ENCODE assay signal across 32 cellular contexts in the genomic region with DNA sequence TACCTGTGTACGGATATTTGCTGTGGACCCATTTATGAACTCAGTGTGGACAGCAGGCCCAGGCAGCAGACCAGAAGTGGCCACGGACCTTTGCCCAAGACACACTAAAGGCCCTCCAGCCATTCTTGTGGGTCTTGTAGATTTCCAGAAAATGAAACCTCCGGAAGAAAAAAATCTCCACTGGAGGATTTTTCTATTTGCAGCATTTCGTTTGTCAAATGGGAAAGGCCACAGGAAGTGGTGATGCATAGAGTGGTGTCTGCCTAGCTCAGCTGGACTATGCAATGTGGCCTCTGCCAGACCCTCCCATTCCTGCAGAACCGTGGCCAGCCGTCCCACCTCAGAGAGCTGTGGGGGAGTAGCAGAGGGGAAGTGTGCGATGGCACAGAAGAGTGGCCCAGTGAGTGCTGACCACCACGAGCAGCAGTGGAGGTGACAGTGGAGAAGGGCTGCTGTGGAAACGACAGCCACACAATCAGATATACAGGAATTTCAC. TPM values are rescaled to one million over a fixed set of nuclear protein-coding genes. Genes with fewer than 3 reads are reported as not detected.
"Had no signal": no experiment of that assay in that cellular context is flagged by ENCODE, and none has a peak within 500 bp of the region (broad histone marks: within the 10 kb centered on the region; RNA-seq: fewer than 3 reads in every experiment).

No MANE protein-coding gene starts in this region.

- ATAC-seq: esophagus mucosa; gastrocnemius medialis; left lung; naive thymus-derived CD4-positive, alpha-beta T cell; sciatic nerve; stimulated activated naive CD8-positive, alpha-beta T cell treated with anti-CD3 and anti-CD28 coated beads, Interleukin-15, amount 100 ng/mL, for 72 hours; upper lobe of right lung had no signal

- H3K9me3 ChIP-seq: colonic mucosa, gastrocnemius medialis, transverse colon, uterus had no signal

- H3K36me3 ChIP-seq: colonic mucosa, left lung, neural progenitor cell, suprapubic skin, transverse colon, upper lobe of right lung, uterus had no signal

- DNase-seq: colonic mucosa; effector CD8-positive, alpha-beta T cell; endodermal cell; foreskin fibroblast; gastrocnemius medialis; head of caudate nucleus; kidney; left lung; mammary epithelial cell; mesendoderm; midbrain; naive thymus-derived CD4-positive, alpha-beta T cell; retina; stimulated activated CD4-positive, alpha-beta T cell treated with anti-CD3 and anti-CD28 coated beads, Interleukin-12 subunit alpha, Interleukin-12 subunit beta, amount 100 ng/mL, for 4 hours; stimulated activated CD4-positive, alpha-beta T cell treated with anti-CD3 and anti-CD28 coated beads, Interleukin-1b, Interleukin-23, amount 100 ng/mL, for 48 hours; stimulated activated CD4-positive, alpha-beta T cell treated with anti-CD3 and anti-CD28 coated beads, Interleukin-4, amount 100 ng/mL, for 1 hour; stimulated activated CD8-positive, alpha-beta memory T cell treated with anti-CD3 and anti-CD28 coated beads, Interleukin-4, amount 100 ng/mL, for 48 hours; stimulated activated naive CD4-positive, alpha-beta T cell; stimulated activated naive CD8-positive, alpha-beta T cell treated with anti-CD3 and anti-CD28 coated beads, Interleukin-15, amount 100 ng/mL, for 72 hours; transverse colon; upper lobe of right lung; uterus had no signal

- H3K27ac ChIP-seq: colonic mucosa, epithelial cell of prostate, gastrocnemius medialis, left lung, neural progenitor cell, suprapubic skin, transverse colon, upper lobe of right lung, uterus had no signal

- H3K4me1 ChIP-seq: colonic mucosa, gastrocnemius medialis, left lung, neural progenitor cell, suprapubic skin, transverse colon, upper lobe of right lung, uterus had no signal

- H3K27me3 ChIP-seq: colonic mucosa, gastrocnemius medialis, neural progenitor cell, upper lobe of right lung, uterus had no signal

- H3K4me3 ChIP-seq: colonic mucosa, gastrocnemius medialis, left lung, neural progenitor cell, smooth muscle cell, suprapubic skin, transverse colon, upper lobe of right lung, uterus had no signal

RNA-seq across cellular contexts. Expression of gene INSM1, which starts 24.0 kb away (rescaled TPM):
- total RNA-seq: esophagus mucosa, gastrocnemius medialis, glomerular endothelial cell, kidney, left lung, mammary epithelial cell, mucosa of gallbladder, osteocyte, pulmonary artery endothelial cell, sciatic nerve, smooth muscle cell, suprapubic skin, upper lobe of right lung, uterus had no signal
- polyA plus RNA-seq: mammary epithelial cell; naive thymus-derived CD4-positive, alpha-beta T cell; smooth muscle cell had no signal
